In genomic region chr13:43905435-43906031, GRCh38 we compare ENCODE assay signal across 8 cellular contexts. TPM values are rescaled to one million over a fixed set of nuclear protein-coding genes. Genes with fewer than 3 reads are reported as not detected.
DNase-seq lines count a peak whose midpoint lies in the region; ATAC-seq and TF ChIP-seq lines count a peak whose summit lies in the region.

No MANE protein-coding gene starts in this region.

- WGBS in adrenal gland, 4 donors, result 0 to 1% (median 1%) methylated on average over 3 of the region's 3 CpGs
- WGBS in heart right ventricle, 2 donors, result 0 to 1% methylated on average over 3 of the region's 3 CpGs

- intact Hi-C loops in adrenal gland (cut with DNase I), result loop anchor here (5.0 to 10.0 kb wide), 3 partner anchors 142 to 569 kb away; no protein-coding TSS in a partner anchor
- intact Hi-C loops in heart right ventricle (cut with DNase I), result loop anchor here (1.0 to 10.0 kb wide), 19 partner anchors 77 to 1069 kb away; no protein-coding TSS in a partner anchor

- H3K27ac ChIP-seq in adrenal gland (no peak overlapping the region), heart right ventricle (no peak overlapping the region)

- POLR2A ChIA-PET in HEK293T (lab: Yijun Ruan, JAX), result no interaction called here

- H3K36me3 ChIP-seq in adrenal gland (replicated peaks in 1 of 2) (no peaks in the 10 kb centered on the region), heart right ventricle (no peaks in the 10 kb centered on the region)

- peak; percentile 12 for DNase-seq in DMS79 (lab: John Stamatoyannopoulos, UW)
- peak; percentile 35 for DNase-seq in HEK293T (ENCODE audit: extremely low spot score)
- DNase-seq in NCI-H748 (lab: John Stamatoyannopoulos, UW; ENCODE audit: unreplicated experiment), result peak; percentile 73
- DNase-seq in adrenal gland, result peak in 4 of 7 donors; percentile 17 to 43 (median 34)
- peak in 1 of 2 donors; percentile 42 for DNase-seq in heart right ventricle
- peak; percentile 67 for DNase-seq in putamen (ENCODE audit: low spot score)

- H3K4me1 ChIP-seq in adrenal gland (replicated peaks in 1 of 2) (peaks cover 0 to 5% of the 10 kb centered on the region in 2 donors), heart right ventricle (peaks cover 0 to 17% (median 5%) of the 10 kb centered on the region in 9 donors)

- H3K27me3 ChIP-seq in adrenal gland (no peaks in the 10 kb centered on the region), heart right ventricle (peaks cover 0 to 18% (median 0%) of the 10 kb centered on the region in 7 donors)

- no peak overlapping the region for H3K4me3 ChIP-seq in adrenal gland
- H3K4me3 ChIP-seq in heart right ventricle, result no peak overlapping the region

- no peak for TF ChIP-seq POLR2A in adrenal gland (IDR thresholded peaks at IDR 0.05)

- H3K9me3 ChIP-seq in adrenal gland (replicated peaks in 1 of 3), result no peaks in the 10 kb centered on the region
- H3K9me3 ChIP-seq in heart right ventricle, result no peaks in the 10 kb centered on the region

- CTCF ChIA-PET in HEK293T (lab: Yijun Ruan, JAX), result interaction anchor here (1.0 to 1.2 kb wide), 3 partner anchors 140 to 562 kb away, joined by 3 to 4 read pairs (median 3); no protein-coding TSS in a partner anchor

- TF ChIP-seq CTCF in adrenal gland (IDR thresholded peaks at IDR 0.05) (peak; percentile 53 to 91 (median 86)), heart right ventricle (IDR thresholded peaks at IDR 0.05) (peak; percentile 65 to 90 (median 81))

- ATAC-seq in heart right ventricle, result peak in 6 of 8 donors; percentile 63 to 78 (median 68)
- no peak for ATAC-seq in GM19351 (IDR thresholded peaks at IDR 0.05; ENCODE audit: unreplicated experiment)
- no peak for ATAC-seq in GM19397 (IDR thresholded peaks at IDR 0.05; ENCODE audit: unreplicated experiment)

TF ChIP-seq in HEK293T, 16 proteins besides CTCF, POLR2A, EP300 and RAD21:
- TF ChIP-seq ELF4 (IDR thresholded peaks at IDR 0.05) (no peak), CTBP1 (IDR thresholded peaks at IDR 0.05; ENCODE audit: borderline replicate concordance) (no peak), SP1 (IDR thresholded peaks at IDR 0.05) (no peak), ZNF384 (IDR thresholded peaks at IDR 0.05) (no peak), LEF1 (IDR thresholded peaks at IDR 0.05; ENCODE audit: borderline replicate concordance) (no peak), FOXK2 (IDR thresholded peaks at IDR 0.05) (no peak), FOXM1 (IDR thresholded peaks at IDR 0.05; ENCODE audit: borderline replicate concordance) (no peak), SUZ12 (IDR thresholded peaks at IDR 0.05) (no peak), ARNT (IDR thresholded peaks at IDR 0.05) (no peak), PKNOX1 (IDR thresholded peaks at IDR 0.05) (no peak), L3MBTL2 (conservative IDR thresholded peaks at IDR 0.05) (no peak), TARDBP (IDR thresholded peaks at IDR 0.05) (no peak), HDGF (IDR thresholded peaks at IDR 0.05; ENCODE audit: borderline replicate concordance) (no peak), NFRKB (IDR thresholded peaks at IDR 0.05) (no peak), FOXA1 (IDR thresholded peaks at IDR 0.05) (no peak), BHLHE40 (IDR thresholded peaks at IDR 0.05; ENCODE audit: borderline replicate concordance) (no peak)

RNA-seq across cellular contexts. Expression of gene LACC1, which starts 25.8 kb away (rescaled TPM):
- 10 to 100 TPM in 6 of 8 donors, 1 to 10 TPM in 2; 3.1 to 21.6 (median 12.8) TPM for total RNA-seq in adrenal gland
- polyA plus RNA-seq in adrenal gland, result 1 to 10 TPM; 4.2 to 9.9 (median 7.6) TPM
- total RNA-seq in heart right ventricle, result 10 to 100 TPM in 3 of 10 donors, 1 to 10 TPM in 7; 2.9 to 16.5 (median 6.7) TPM
- polyA plus RNA-seq in heart right ventricle, result 1 to 10 TPM; 1.8 to 6.9 TPM

RNA-seq across cellular contexts. Expression of gene CCDC122, which starts 26.0 kb away (rescaled TPM):
- 10 to 100 TPM in 1 of 8 donors, 1 to 10 TPM in 6, under 1 TPM in 1; 0.79 to 10.4 (median 5.9) TPM for total RNA-seq in adrenal gland
- 10 to 100 TPM in 1 of 3 donors, 1 to 10 TPM in 2; 5.5 to 16.8 (median 6.5) TPM for polyA plus RNA-seq in adrenal gland
- total RNA-seq in heart right ventricle, result 10 to 100 TPM in 4 of 10 donors, 1 to 10 TPM in 6; 2.4 to 16.0 (median 7.3) TPM
- 1 to 10 TPM; 1.6 to 8.4 TPM for polyA plus RNA-seq in heart right ventricle

Comparison
In these comparisons a context has a peak if more than half of its experiments do, and no peak if none do; other contexts are left out.
1. ATAC-seq: peak in heart right ventricle (6 of 8); none in GM19351 (single experiment) and GM19397 (single experiment).